ENCODE assay signal across 14 cellular contexts in the genomic region with DNA sequence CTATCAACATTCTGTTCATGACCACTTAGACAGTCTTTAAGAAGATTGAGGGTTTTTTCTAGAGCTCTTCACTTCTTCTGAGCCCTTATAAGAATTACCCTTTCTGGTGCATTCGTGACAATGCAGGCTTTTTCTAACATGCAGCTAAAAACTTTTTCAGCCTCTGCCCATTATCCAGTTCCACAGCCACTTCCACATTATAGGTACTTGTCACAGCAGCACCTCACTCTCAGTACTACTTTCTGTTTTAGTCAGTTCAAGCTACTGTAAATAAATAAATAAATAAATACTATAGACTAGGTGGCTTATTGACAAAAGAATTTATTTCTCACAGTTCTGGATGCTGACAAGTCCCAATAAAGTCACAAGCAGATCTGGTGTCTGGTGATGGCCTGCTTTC.
DNase-seq lines count a peak whose midpoint lies in the region; ATAC-seq, FAIRE-seq and TF ChIP-seq lines count a peak whose summit lies in the region.
"Had no signal": no experiment of that assay in that cellular context is flagged by ENCODE, and none has a peak within 500 bp of the region (broad histone marks: within the 10 kb centered on the region; RNA-seq: fewer than 3 reads in every experiment).

No MANE protein-coding gene starts in this region.

- no peaks in the 10 kb centered on the region for H3K36me3 ChIP-seq in ascending aorta

- no peak for TF ChIP-seq POLR2A in GM12891 (IDR thresholded peaks at IDR 0.05; ENCODE audit: low read depth, low read length)
- TF ChIP-seq POLR2A in H54 (IDR thresholded peaks at IDR 0.05; ENCODE audit: low read depth, low read length), result no peak

- H3K36me3 Mint-ChIP-seq in activated naive CD4-positive, alpha-beta T cell treated with anti-CD3 and anti-CD28 coated beads, Interleukin-2, amount 50 U/mL, for 72 hours, result no peaks in the 10 kb centered on the region
- H3K36me3 Mint-ChIP-seq: WTC11 had no signal

- H3K9me3 Mint-ChIP-seq in activated naive CD4-positive, alpha-beta T cell treated with anti-CD3 and anti-CD28 coated beads, Interleukin-2, amount 50 U/mL, for 72 hours, result peaks cover 0 to 3% of the 10 kb centered on the region in 2 donors

- H3K27ac Mint-ChIP-seq in activated naive CD4-positive, alpha-beta T cell treated with anti-CD3 and anti-CD28 coated beads, Interleukin-2, amount 50 U/mL, for 72 hours, result no peak overlapping the region
- H3K27ac Mint-ChIP-seq: WTC11 had no signal

- ATAC-seq in GM19372 (IDR thresholded peaks at IDR 0.05; ENCODE audit: low read depth, unreplicated experiment) (peak; percentile 51), HG02610 (IDR thresholded peaks at IDR 0.05; ENCODE audit: unreplicated experiment) (peak; percentile 76), HG03139 (IDR thresholded peaks at IDR 0.05; ENCODE audit: unreplicated experiment) (peak; percentile 51), GM18861 (IDR thresholded peaks at IDR 0.05; ENCODE audit: unreplicated experiment) (no peak)
- no peak for ATAC-seq in activated naive CD4-positive, alpha-beta T cell treated with anti-CD3 and anti-CD28 coated beads, Interleukin-2, amount 50 U/mL, for 72 hours
- ATAC-seq: A549, WTC11 had no signal

- H3K27me3 ChIP-seq in ascending aorta, result no peaks in the 10 kb centered on the region

- intact Hi-C loops in ascending aorta (cut with DNase I), result no loop called here

- no peak for DNase-seq in GM12891 (ENCODE audit: insufficient read length, low spot score)
- no peak for DNase-seq in activated naive CD4-positive, alpha-beta T cell treated with anti-CD3 and anti-CD28 coated beads, Interleukin-2, amount 50 U/mL, for 72 hours (ENCODE audit: low spot score in 2 of 2)
- no peak for DNase-seq in H54 (ENCODE audit: insufficient read length, low spot score)
- no peak for DNase-seq in ascending aorta (ENCODE audit: low spot score in 2 of 2)
- DNase-seq: Caco-2, NCI-H2081 had no signal

- no peak for TF ChIP-seq CTCF in ascending aorta (IDR thresholded peaks at IDR 0.05)

- no peaks in the 10 kb centered on the region for H3K4me1 ChIP-seq in ascending aorta
- H3K4me1 ChIP-seq: A549, Caco-2 had no signal

- H3K9me3 ChIP-seq in ascending aorta, result no peaks in the 10 kb centered on the region
- H3K9me3 ChIP-seq: A549, Caco-2 had no signal

- no peak overlapping the region for H3K4me3 ChIP-seq in ascending aorta
- H3K4me3 ChIP-seq: A549, SK-N-MC had no signal

- FAIRE-seq in GM12891 (lab: Jason Lieb, UNC) (peak; percentile 54), H54 (lab: Jason Lieb, UNC) (no peak)
- FAIRE-seq: A549 had no signal

- H3K27ac ChIP-seq in ascending aorta, result no peak overlapping the region
- H3K27ac ChIP-seq: A549, HL-60, SK-N-MC had no signal

TF ChIP-seq in GM12891, 5 proteins besides CTCF, POLR2A, EP300 and RAD21:
- TF ChIP-seq PAX5 (IDR thresholded peaks at IDR 0.05; ENCODE audit: insufficient read depth, low read length, severe bottlenecking) (no peak), POLR2AphosphoS5 (IDR thresholded peaks at IDR 0.05; ENCODE audit: low read depth, low read length) (no peak), SPI1 (IDR thresholded peaks at IDR 0.05; ENCODE audit: low read depth, low read length) (peak; percentile 73), TAF1 (IDR thresholded peaks at IDR 0.05; ENCODE audit: low read depth, low read length) (no peak), POU2F2 (IDR thresholded peaks at IDR 0.05; ENCODE audit: low read depth, low read length) (no peak)

Comparison
In these comparisons a context has a peak if more than half of its experiments do, and no peak if none do; other contexts are left out.
1. ATAC-seq: peak in GM19372 (single experiment), HG02610 (single experiment) and HG03139 (single experiment); none in activated naive CD4-positive, alpha-beta T cell treated with anti-CD3 and anti-CD28 coated beads, Interleukin-2, amount 50 U/mL, for 72 hours (0 of 2) and GM18861 (single experiment).